Comparison of ENCODE assay signal across 1 cellular context in the genomic region with DNA sequence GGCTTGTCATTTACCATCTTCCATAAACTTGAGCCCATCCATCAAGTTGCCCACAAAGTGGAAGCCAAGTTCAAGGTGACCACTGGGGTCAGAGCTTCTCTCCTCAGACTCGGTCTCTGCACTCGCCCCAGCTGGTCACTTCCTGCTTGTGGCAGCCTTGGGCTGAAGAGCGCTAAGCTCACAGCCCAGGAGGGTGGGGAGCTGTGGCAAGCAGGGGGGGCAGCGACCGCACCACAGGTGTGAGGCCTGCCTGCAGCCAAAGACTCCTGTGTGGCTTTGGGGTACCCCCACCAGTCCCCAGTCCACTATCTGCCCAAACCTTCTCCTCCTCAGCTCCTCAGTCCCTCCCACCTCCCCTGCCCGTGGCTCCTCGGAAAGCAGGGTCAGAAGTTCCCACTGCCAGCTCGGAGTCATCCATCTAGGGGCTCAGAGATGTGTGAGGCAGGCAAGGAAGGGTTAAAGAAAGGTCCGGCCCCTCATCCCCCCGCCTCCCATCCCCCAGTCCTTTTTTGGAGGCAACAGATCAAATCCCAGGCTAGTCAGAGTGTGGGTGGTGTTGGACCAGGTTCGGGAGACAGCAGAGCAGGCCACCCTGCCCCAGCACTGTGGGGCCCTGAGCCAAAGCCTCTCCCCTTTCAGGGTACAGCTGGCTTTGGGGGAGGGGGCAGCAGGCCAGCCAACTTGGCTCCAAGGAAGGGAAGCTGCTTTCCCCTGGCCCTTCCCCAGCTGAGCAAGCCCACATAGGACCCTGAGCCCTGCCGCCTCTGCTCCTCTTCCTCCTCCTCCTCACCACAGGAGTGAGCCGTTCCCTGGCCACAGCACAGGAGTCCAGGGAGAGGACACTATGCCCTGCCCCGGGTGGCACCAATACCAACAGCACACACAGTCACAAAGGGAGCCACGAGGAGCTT.
TF ChIP-seq lines count a peak whose summit lies in the region.

No MANE protein-coding gene starts in this region.

TF ChIP-seq in K562, 482 proteins besides CTCF, POLR2A, EP300 and RAD21:
- TF ChIP-seq TAF9B (IDR thresholded peaks at IDR 0.05; ENCODE audit: partially characterized antibody) (no peak), HINFP (tag; conservative IDR thresholded peaks at IDR 0.05; ENCODE audit: low read depth) (no peak), ZNF511 (CRISPR knock-in tag; IDR thresholded peaks at IDR 0.05) (no peak), MBD1 (CRISPR knock-in tag; IDR thresholded peaks at IDR 0.05) (no peak), PPARD (CRISPR knock-in tag; IDR thresholded peaks at IDR 0.05) (no peak), ZBTB33 (CRISPR knock-in tag; IDR thresholded peaks at IDR 0.05) (peak; percentile 54; the same call in 1 of the 2 replicates), ZNF143 (CRISPR knock-in tag; IDR thresholded peaks at IDR 0.05) (no peak)
- TF ChIP-seq, protein P1, sequence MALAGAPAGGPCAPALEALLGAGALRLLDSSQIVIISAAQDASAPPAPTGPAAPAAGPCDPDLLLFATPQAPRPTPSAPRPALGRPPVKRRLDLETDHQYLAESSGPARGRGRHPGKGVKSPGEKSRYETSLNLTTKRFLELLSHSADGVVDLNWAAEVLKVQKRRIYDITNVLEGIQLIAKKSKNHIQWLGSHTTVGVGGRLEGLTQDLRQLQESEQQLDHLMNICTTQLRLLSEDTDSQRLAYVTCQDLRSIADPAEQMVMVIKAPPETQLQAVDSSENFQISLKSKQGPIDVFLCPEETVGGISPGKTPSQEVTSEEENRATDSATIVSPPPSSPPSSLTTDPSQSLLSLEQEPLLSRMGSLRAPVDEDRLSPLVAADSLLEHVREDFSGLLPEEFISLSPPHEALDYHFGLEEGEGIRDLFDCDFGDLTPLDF (CRISPR knock-in tag; IDR thresholded peaks at IDR 0.05), result no peak
- TF ChIP-seq, protein P2, sequence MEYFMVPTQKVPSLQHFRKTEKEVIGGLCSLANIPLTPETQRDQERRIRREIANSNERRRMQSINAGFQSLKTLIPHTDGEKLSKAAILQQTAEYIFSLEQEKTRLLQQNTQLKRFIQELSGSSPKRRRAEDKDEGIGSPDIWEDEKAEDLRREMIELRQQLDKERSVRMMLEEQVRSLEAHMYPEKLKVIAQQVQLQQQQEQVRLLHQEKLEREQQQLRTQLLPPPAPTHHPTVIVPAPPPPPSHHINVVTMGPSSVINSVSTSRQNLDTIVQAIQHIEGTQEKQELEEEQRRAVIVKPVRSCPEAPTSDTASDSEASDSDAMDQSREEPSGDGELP (CRISPR knock-in tag; IDR thresholded peaks at IDR 0.05; ENCODE audit: borderline replicate concordance), result 0 out of 2 replicates have a peak, but pooled peaks have one; percentile 18
